ENCODE assay signal across 8 cellular contexts in genomic region chr21:45880097-45881068, GRCh38.
A peak's percentile ranks its signal among the peaks of the same experiment; 100 is the strongest.
DNase-seq lines count a peak whose midpoint lies in the region; ATAC-seq and TF ChIP-seq lines count a peak whose summit lies in the region.

No MANE protein-coding gene starts in this region.

- H3K4ac ChIP-seq in H9 (ENCODE audit: low read depth, low read length): no peak overlapping the region

- no peaks in the 10 kb centered on the region for H3K23me2 ChIP-seq in H9 (ENCODE audit: insufficient read length, low read depth, low read length, poor library complexity, severe bottlenecking)

- no peak overlapping the region for H2BK20ac ChIP-seq in H9 (ENCODE audit: low read depth, low read length, poor library complexity, severe bottlenecking)

- H3K9me3 ChIP-seq in H9 (ENCODE audit: control insufficient read depth, low read depth, low read length): no peaks in the 10 kb centered on the region

- no peak overlapping the region for H3K4me2 ChIP-seq in H9 (ENCODE audit: insufficient read depth, insufficient read length, low read length)

- H3K9ac ChIP-seq in H9 (ENCODE audit: extremely low read depth, insufficient read length, low read length): no peak overlapping the region

- no peak overlapping the region for H3K18ac ChIP-seq in H9 (ENCODE audit: insufficient read length, low read depth, low read length)

- no peak overlapping the region for H3K4me3 ChIP-seq in AG10803 (ENCODE audit: low read length)

- H4K20me1 ChIP-seq in H9 (ENCODE audit: control insufficient read depth, insufficient read depth, insufficient read length): no peaks in the 10 kb centered on the region

- peaks cover 4 to 7% of the 10 kb centered on the region in 2 experiments for H3K4me1 Mint-ChIP-seq in H9
- H3K4me1 Mint-ChIP-seq in naive B cell: peaks cover under 1 to 7% (median under 1%) of the 10 kb centered on the region in 3 donors
- peaks cover 17% of the 10 kb centered on the region for H3K4me1 Mint-ChIP-seq in stimulated activated effector memory CD8-positive, alpha-beta T cell treated with anti-CD3 and anti-CD28 coated beads, Interleukin-12 subunit alpha, Interleukin-12 subunit beta, amount 100 ng/mL, for 72 hours

- no peaks in the 10 kb centered on the region for H3K36me3 Mint-ChIP-seq in H9 (ENCODE audit: insufficient read depth in 1 of 3, low read depth in 3 of 3)
- peaks cover 0 to 2% of the 10 kb centered on the region in 2 donors for H3K36me3 Mint-ChIP-seq in naive B cell
- no peaks in the 10 kb centered on the region for H3K36me3 Mint-ChIP-seq in stimulated activated effector memory CD8-positive, alpha-beta T cell treated with anti-CD3 and anti-CD28 coated beads, Interleukin-12 subunit alpha, Interleukin-12 subunit beta, amount 100 ng/mL, for 72 hours

- TF ChIP-seq CTCF in AG10803 (conservative IDR thresholded peaks at IDR 0.05; ENCODE audit: low read length) (peak; percentile 76), H9 (conservative IDR thresholded peaks at IDR 0.05) (peak; percentile 90)

- WGBS in H9 (ENCODE audit: extremely low coverage, insufficient read length, low lambda C conversion rate): no CpG with 5 or more reads among the region's 29 CpGs

- peak; percentile 78 for DNase-seq in AG10803 (ENCODE audit: low read depth)
- DNase-seq in H9: peak; percentile 82
- peak; percentile 74 for DNase-seq in NOMO-1 treated with DMSO at 0.1 percent for 48 hours (lab: John Stamatoyannopoulos, UW; ENCODE audit: unreplicated experiment)
- DNase-seq in activated CD8-positive, alpha-beta memory T cell treated with anti-CD3 and anti-CD28 coated beads, Interleukin-2, amount 50 U/mL, for 1 hour (ENCODE audit: extremely low read depth): peak; percentile 45
- peak; percentile 14 for DNase-seq in epithelial cell of prostate (ENCODE audit: low read depth, low spot score)
- peak; percentile 25 for DNase-seq in naive B cell
- peak; percentile 48 to 81 for DNase-seq in stimulated activated effector memory CD8-positive, alpha-beta T cell treated with anti-CD3 and anti-CD28 coated beads, Interleukin-12 subunit alpha, Interleukin-12 subunit beta, amount 100 ng/mL, for 72 hours (ENCODE audit: low spot score in 2 of 2)

- H4K8ac ChIP-seq in H9 (replicated peaks; ENCODE audit: insufficient read length, low read depth, low read length): no peak overlapping the region

- no peak overlapping the region for H2BK12ac ChIP-seq in H9 (ENCODE audit: insufficient read length, low read depth, low read length)

- H3K9me3 Mint-ChIP-seq in H9: no peaks in the 10 kb centered on the region
- H3K9me3 Mint-ChIP-seq in naive B cell: no peaks in the 10 kb centered on the region
- peaks cover under 1% of the 10 kb centered on the region for H3K9me3 Mint-ChIP-seq in stimulated activated effector memory CD8-positive, alpha-beta T cell treated with anti-CD3 and anti-CD28 coated beads, Interleukin-12 subunit alpha, Interleukin-12 subunit beta, amount 100 ng/mL, for 72 hours

- no peaks in the 10 kb centered on the region for H3K79me1 ChIP-seq in H9 (ENCODE audit: insufficient read depth, low read depth, low read length, poor library complexity, severe bottlenecking)

- no peaks in the 10 kb centered on the region for H3K27me3 ChIP-seq in H9 (ENCODE audit: insufficient read depth, low read length)

- no peak overlapping the region for H3K56ac ChIP-seq in H9 (ENCODE audit: insufficient read length, low read depth, low read length)

- no peaks in the 10 kb centered on the region for H3K79me2 ChIP-seq in H9 (ENCODE audit: insufficient read depth, low read length)

- no peak overlapping the region for H3T11ph ChIP-seq in H9 (ENCODE audit: low read length)

- H3K4me1 ChIP-seq in H9 (ENCODE audit: insufficient read depth, low read length): no peaks in the 10 kb centered on the region

- H3K27me3 Mint-ChIP-seq in H9 (ENCODE audit: low read depth): peaks cover 2% of the 10 kb centered on the region; the same call in 1 of the 2 replicates
- H3K27me3 Mint-ChIP-seq in naive B cell: peaks cover 7 to 41% (median 29%) of the 10 kb centered on the region in 3 donors

- no peak overlapping the region for H2BK15ac ChIP-seq in H9 (ENCODE audit: low read depth, low read length)

- H4K5ac ChIP-seq in H9 (ENCODE audit: insufficient read length, low read depth, low read length): no peak overlapping the region

- H2BK120ac ChIP-seq in H9 (ENCODE audit: low read depth, low read length, poor library complexity, severe bottlenecking): no peak overlapping the region

- no peak overlapping the region for H2AK5ac ChIP-seq in H9 (ENCODE audit: insufficient read length, low read length)

- H3K27ac Mint-ChIP-seq in H9: peak overlapping the region in 2 of 3 experiments; percentile 74 to 78; a peak in 4 of 7 replicates
- peak overlapping the region in 1 of 6 donors; percentile 65 for H3K27ac Mint-ChIP-seq in naive B cell
- peak overlapping the region; percentile 74 for H3K27ac Mint-ChIP-seq in stimulated activated effector memory CD8-positive, alpha-beta T cell treated with anti-CD3 and anti-CD28 coated beads, Interleukin-12 subunit alpha, Interleukin-12 subunit beta, amount 100 ng/mL, for 72 hours

- no peak overlapping the region for H4K91ac ChIP-seq in H9 (ENCODE audit: insufficient read length, low read depth, low read length)

- no peak overlapping the region for H3K4me3 Mint-ChIP-seq in H9
- H3K4me3 Mint-ChIP-seq in naive B cell: no peak overlapping the region
- H3K4me3 Mint-ChIP-seq in stimulated activated effector memory CD8-positive, alpha-beta T cell treated with anti-CD3 and anti-CD28 coated beads, Interleukin-12 subunit alpha, Interleukin-12 subunit beta, amount 100 ng/mL, for 72 hours: no peak overlapping the region

- H3K27ac ChIP-seq in H9 (ENCODE audit: insufficient read length, low read depth, low read length) (no peak overlapping the region), epithelial cell of prostate (peak overlapping the region; percentile 58)

- no peak overlapping the region for H3K23ac ChIP-seq in H9 (ENCODE audit: insufficient read length, low read depth, low read length)

- H3K14ac ChIP-seq in H9 (ENCODE audit: insufficient read depth, low read length): no peak overlapping the region; the same call in 1 of the 2 replicates

- no peak overlapping the region for H2AFZ ChIP-seq in H9 (ENCODE audit: low read length)

- H2BK5ac ChIP-seq in H9 (ENCODE audit: insufficient read length, low read length): no peak overlapping the region

- ATAC-seq in naive B cell (ENCODE audit: low read depth in 2 of 2): peak; percentile 56 to 59
- peak; percentile 85 for ATAC-seq in stimulated activated effector memory CD8-positive, alpha-beta T cell treated with anti-CD3 and anti-CD28 coated beads, Interleukin-12 subunit alpha, Interleukin-12 subunit beta, amount 100 ng/mL, for 72 hours
- no peak for ATAC-seq in GM19467 (IDR thresholded peaks at IDR 0.05; ENCODE audit: unreplicated experiment)

Comparison
In these comparisons a context has a peak if more than half of its experiments do, and no peak if none do; other contexts are left out.
1. DNase-seq: peak in every context shown above with its lines; median percentile 82 in H9; 78 in AG10803; 74 in NOMO-1 treated with DMSO at 0.1 percent for 48 hours; 64 in stimulated activated effector memory CD8-positive, alpha-beta T cell treated with anti-CD3 and anti-CD28 coated beads, Interleukin-12 subunit alpha, Interleukin-12 subunit beta, amount 100 ng/mL, for 72 hours; 45 in activated CD8-positive, alpha-beta memory T cell treated with anti-CD3 and anti-CD28 coated beads, Interleukin-2, amount 50 U/mL, for 1 hour; 25 in naive B cell; 14 in epithelial cell of prostate.